In genomic region chr6:128280960-128281359, GRCh38 we compare ENCODE assay signal across 14 cellular contexts.
DNase-seq lines count a peak whose midpoint lies in the region; ATAC-seq, FAIRE-seq and TF ChIP-seq lines count a peak whose summit lies in the region.
"Had no signal": no experiment of that assay in that cellular context is flagged by ENCODE, and none has a peak within 500 bp of the region (broad histone marks: within the 10 kb centered on the region; RNA-seq: fewer than 3 reads in every experiment).

No MANE protein-coding gene starts in this region.

- peaks cover 7% of the 10 kb centered on the region; the same call in 1 of the 2 replicates for H4K20me1 ChIP-seq in HepG2 (ENCODE audit: insufficient read depth, low read length)

- TF ChIP-seq CTCF in HepG2 (CRISPR knock-in tag; IDR thresholded peaks at IDR 0.05), result no peak

- no peak for FAIRE-seq in HepG2 (lab: Jason Lieb, UNC)
- FAIRE-seq in small intestine (lab: Jason Lieb, UNC), result peak; percentile 83
- FAIRE-seq: D721Med had no signal

- H3K79me2 ChIP-seq in HepG2 (ENCODE audit: insufficient read depth, low read length), result no peaks in the 10 kb centered on the region

- H3K9me3 ChIP-seq in HUES48 (ENCODE audit: control insufficient read depth, insufficient read depth, low read length) (no peaks in the 10 kb centered on the region), HepG2 (ENCODE audit: low read length) (no peaks in the 10 kb centered on the region), small intestine (ENCODE audit: control insufficient read depth, low read depth) (no peaks in the 10 kb centered on the region)
- H3K9me3 ChIP-seq: HAP-1 had no signal

- H3K4me3 ChIP-seq in HUES48 (ENCODE audit: low read depth, low read length) (no peak overlapping the region), HepG2 (replicated peaks in 1 of 3; ENCODE audit: insufficient read depth in 1 of 3, low read depth in 2 of 3, low read length in 3 of 3) (no peak overlapping the region), small intestine (ENCODE audit: low read depth in 1 of 2, low read length in 2 of 2) (no peak overlapping the region)
- H3K4me3 ChIP-seq: HAP-1, PC-9 had no signal

- BruUV-seq in HepG2 (replicated peaks; lab: Mats Ljungman, UMichigan), result no TSS peak

- H3K9ac ChIP-seq in HUES48 (ENCODE audit: low read depth, low read length), result no peak overlapping the region
- H3K9ac ChIP-seq in HepG2 (ENCODE audit: insufficient read depth, low read depth, low read length), result 0 out of 2 replicates have a peak overlapping the region, but pooled peaks have one; percentile 9

- no peak overlapping the region for H3K4me2 ChIP-seq in HepG2 (ENCODE audit: low read depth, low read length)
- H3K4me2 ChIP-seq: PC-9 had no signal

- DNase-seq in ecto neural progenitor cell (ENCODE audit: low spot score) (peak; percentile 55), HepG2 (ENCODE audit: low spot score) (peak; percentile 52), small intestine (no peak), ureter (ENCODE audit: low spot score) (no peak), activated gamma-delta T cell treated with Interleukin-2 at 50 U/mL for 16 hours (no peak), NCI-H2196 treated with DMSO at 0.1 percent for 48 hours (lab: John Stamatoyannopoulos, UW; ENCODE audit: unreplicated experiment) (no peak)
- DNase-seq: CD8-positive, alpha-beta T cell; KBM-7; NCI-H1694; NCI-H774; PC-9 had no signal

- 96% methylated on average over 2 of the region's 2 CpGs for WGBS in HepG2 (ENCODE audit: low lambda C conversion rate)
- WGBS in small intestine, 3 donors, result 93 to 97% (median 96%) methylated on average over 2 of the region's 2 CpGs

- no peak for TF ChIP-seq POLR2A in HepG2 (IDR thresholded peaks at IDR 0.05; ENCODE audit: insufficient read depth in 1 of 2, low read depth in 2 of 2, low read length in 2 of 2)

- no peak for TF ChIP-seq RAD21 in HepG2 (CRISPR knock-in tag; IDR thresholded peaks at IDR 0.05)

- intact Hi-C loops in HepG2 (cut with micrococcal nuclease; ENCODE audit: unreplicated experiment), result no loop called here

- TF ChIP-seq EP300 in HepG2 (IDR thresholded peaks at IDR 0.05; ENCODE audit: low read depth in 2 of 2, low read length in 2 of 2), result peak in 1 of 2 experiments; percentile 35; a peak in 1 of 4 replicates
- TF ChIP-seq EP300 in HepG2 (CRISPR knock-in tag; IDR thresholded peaks at IDR 0.05; ENCODE audit: borderline replicate concordance), result no peak

- POLR2A ChIA-PET in HepG2 (lab: Yijun Ruan, JAX), result no interaction called here

- H3K36me3 ChIP-seq in HUES48 (ENCODE audit: control insufficient read depth, insufficient read depth, low read length) (no peaks in the 10 kb centered on the region), HepG2 (replicated peaks in 1 of 2; ENCODE audit: control insufficient read depth in 1 of 2, insufficient read depth in 2 of 2, low read length in 2 of 2) (no peaks in the 10 kb centered on the region), small intestine (ENCODE audit: control insufficient read depth in 2 of 2, insufficient read depth in 2 of 2, low read length in 2 of 2) (no peaks in the 10 kb centered on the region)
- H3K36me3 ChIP-seq: HAP-1 had no signal

- H3K27ac ChIP-seq in HUES48 (ENCODE audit: low read depth, low read length) (peak overlapping the region; percentile 24), HepG2 (ENCODE audit: extremely low read length, insufficient read depth, low read length) (peak overlapping the region; percentile 6), small intestine (ENCODE audit: low read depth in 1 of 2, low read length in 1 of 2) (no peak overlapping the region)
- H3K27ac ChIP-seq: PC-9 had no signal

- CTCF ChIA-PET in HepG2 (lab: Yijun Ruan, JAX; ENCODE audit: low intra/inter-chr PET ratio, low total read pairs), result no interaction called here

- in situ Hi-C loops in HepG2 (cut with HindIII; ENCODE audit: extremely low pct_ligation_motif_present, low pct_unique_long_range_greater_than_20kb), result no loop called here

- H3K27me3 ChIP-seq in HUES48 (ENCODE audit: control insufficient read depth, insufficient read depth, low read length), result no peaks in the 10 kb centered on the region
- H3K27me3 ChIP-seq in HepG2 (ENCODE audit: control insufficient read depth in 1 of 2, insufficient read depth in 2 of 2, low read length in 2 of 2), result no peaks in the 10 kb centered on the region
- no peaks in the 10 kb centered on the region for H3K27me3 ChIP-seq in small intestine (ENCODE audit: control insufficient read depth in 2 of 2, insufficient read depth in 2 of 2, low read length in 2 of 2)

- peak; percentile 97 for ATAC-seq in HepG2
- ATAC-seq: CD8-positive, alpha-beta T cell had no signal

- peaks cover 53% of the 10 kb centered on the region for H3K4me1 ChIP-seq in HUES48 (ENCODE audit: control insufficient read depth, insufficient read depth, low read length)
- peaks cover 24% of the 10 kb centered on the region for H3K4me1 ChIP-seq in HepG2 (ENCODE audit: insufficient read depth, low read length)
- no peaks in the 10 kb centered on the region for H3K4me1 ChIP-seq in small intestine (ENCODE audit: control insufficient read depth in 2 of 2, insufficient read depth in 1 of 2, low read depth in 1 of 2, low read length in 1 of 2)
- H3K4me1 ChIP-seq: HAP-1 had no signal

- H2AFZ ChIP-seq in HepG2 (ENCODE audit: low read length), result no peak overlapping the region
- H2AFZ ChIP-seq: PC-9 had no signal

TF ChIP-seq in HepG2, 621 proteins besides CTCF, POLR2A, EP300 and RAD21 (continues in another document):
- TF ChIP-seq NR2F1 (CRISPR knock-in tag; IDR thresholded peaks at IDR 0.05) (peak; percentile 66 to 81), NR2C2 (CRISPR knock-in tag; IDR thresholded peaks at IDR 0.05; ENCODE audit: borderline replicate concordance) (peak; percentile 80; the same call in 1 of the 2 replicates), MIXL1 (CRISPR knock-in tag; IDR thresholded peaks at IDR 0.05) (0 out of 2 replicates have a peak, but pooled peaks have one; percentile 21), ZBTB42 (CRISPR knock-in tag; IDR thresholded peaks at IDR 0.05) (peak; percentile 93; the same call in 1 of the 2 replicates), NCOR1 (IDR thresholded peaks at IDR 0.05; ENCODE audit: borderline replicate concordance, low read length) (peak; percentile 67; the same call in 1 of the 2 replicates), KDM1A (CRISPR knock-in tag; IDR thresholded peaks at IDR 0.05) (peak; percentile 56; the same call in 1 of the 2 replicates), ZNF383 (CRISPR knock-in tag; IDR thresholded peaks at IDR 0.05; ENCODE audit: borderline replicate concordance) (no peak), ZNF331 (CRISPR knock-in tag; IDR thresholded peaks at IDR 0.05) (peak; percentile 76), HDAC2 (CRISPR knock-in tag; IDR thresholded peaks at IDR 0.05) (peak; percentile 68), SIX1 (CRISPR knock-in tag; IDR thresholded peaks at IDR 0.05; ENCODE audit: borderline replicate concordance) (peak; percentile 99), POGZ (CRISPR knock-in tag; IDR thresholded peaks at IDR 0.05) (peak; percentile 94), ZNF740 (CRISPR knock-in tag; IDR thresholded peaks at IDR 0.05) (no peak), ZNF260 (CRISPR knock-in tag; IDR thresholded peaks at IDR 0.05; ENCODE audit: borderline replicate concordance, low read depth) (no peak), RXRB (CRISPR knock-in tag; IDR thresholded peaks at IDR 0.05; ENCODE audit: borderline replicate concordance) (peak; percentile 63; the same call in 1 of the 2 replicates), ASH2L (IDR thresholded peaks at IDR 0.05; ENCODE audit: insufficient read length, low read depth, low read length) (no peak), BCL6 (CRISPR knock-in tag; IDR thresholded peaks at IDR 0.05) (0 out of 2 replicates have a peak, but pooled peaks have one; percentile 17), ARID3A (IDR thresholded peaks at IDR 0.05; ENCODE audit: low read depth, low read length) (peak; percentile 63), FOXA1 (IDR thresholded peaks at IDR 0.05) (no peak), FOXA1 (CRISPR knock-in tag; IDR thresholded peaks at IDR 0.05) (0 out of 2 replicates have a peak, but pooled peaks have one; percentile 6), ZNF337 (CRISPR knock-in tag; IDR thresholded peaks at IDR 0.05; ENCODE audit: borderline replicate concordance, low read depth) (no peak), ZFX (CRISPR knock-in tag; IDR thresholded peaks at IDR 0.05; ENCODE audit: low read depth) (peak; percentile 51; the same call in 1 of the 2 replicates), SIX4 (CRISPR knock-in tag; IDR thresholded peaks at IDR 0.05) (peak; percentile 99), HDAC1 (CRISPR knock-in tag; IDR thresholded peaks at IDR 0.05) (0 out of 2 replicates have a peak, but pooled peaks have one; percentile 42), ZNF839 (CRISPR knock-in tag; IDR thresholded peaks at IDR 0.05; ENCODE audit: borderline replicate concordance) (no peak), ATM (IDR thresholded peaks at IDR 0.05; ENCODE audit: borderline replicate concordance) (no peak), GFI1 (CRISPR knock-in tag; IDR thresholded peaks at IDR 0.05; ENCODE audit: borderline replicate concordance) (peak; percentile 69; the same call in 1 of the 2 replicates)

Comparison
In these comparisons a context has a peak if more than half of its experiments do, and no peak if none do; other contexts are left out.
1. H3K27ac ChIP-seq: peak in HUES48 (single experiment) and HepG2 (single experiment); none in small intestine (0 of 2).
2. DNase-seq: peak in ecto neural progenitor cell (single experiment) and HepG2 (single experiment); none in small intestine (single experiment), ureter (single experiment), activated gamma-delta T cell treated with Interleukin-2 at 50 U/mL for 16 hours (single experiment) and NCI-H2196 treated with DMSO at 0.1 percent for 48 hours (single experiment).